Comparison of ENCODE assay signal across 14 cellular contexts in genomic region chr22:23823331-23823791, GRCh38. TPM values are rescaled to one million over a fixed set of nuclear protein-coding genes. Genes with fewer than 3 reads are reported as not detected.
DNase-seq lines count a peak whose midpoint lies in the region; ATAC-seq and TF ChIP-seq lines count a peak whose summit lies in the region.
"Had no signal": no experiment of that assay in that cellular context is flagged by ENCODE, and none has a peak within 500 bp of the region (broad histone marks: within the 10 kb centered on the region; RNA-seq: fewer than 3 reads in every experiment).

No MANE protein-coding gene starts in this region.

- no peak overlapping the region for H3K4me3 Mint-ChIP-seq in activated CD4-positive, alpha-beta memory T cell treated with anti-CD3 and anti-CD28 coated beads, Interleukin-2, amount 10 ng/mL, durations not matched to agents 7 days and 5 days
- no peak overlapping the region for H3K4me3 Mint-ChIP-seq in activated CD4-positive, alpha-beta memory T cell treated with anti-CD3 and anti-CD28 coated beads for 36 hours
- H3K4me3 Mint-ChIP-seq: H9 had no signal

- H3K36me3 ChIP-seq in adrenal gland (replicated peaks in 1 of 2) (peaks cover 0 to 80% of the 10 kb centered on the region in 2 donors), spleen (peaks cover 0 to 100% (median 91%) of the 10 kb centered on the region in 6 donors)

- peak overlapping the region in 2 of 5 donors; percentile 37 to 50 for H3K27ac ChIP-seq in adrenal gland
- no peak overlapping the region for H3K27ac ChIP-seq in spleen
- H3K27ac ChIP-seq: suprapubic skin had no signal

- H3K27me3 ChIP-seq in adrenal gland (no peaks in the 10 kb centered on the region), spleen (replicated peaks in 1 of 7) (no peaks in the 10 kb centered on the region)
- H3K27me3 ChIP-seq: suprapubic skin had no signal

- TF ChIP-seq POLR2A in adrenal gland (IDR thresholded peaks at IDR 0.05) (no peak), spleen (IDR thresholded peaks at IDR 0.05) (no peak)

- no peaks in the 10 kb centered on the region for H3K27me3 Mint-ChIP-seq in activated CD4-positive, alpha-beta memory T cell treated with anti-CD3 and anti-CD28 coated beads, Interleukin-2, amount 10 ng/mL, durations not matched to agents 7 days and 5 days
- H3K27me3 Mint-ChIP-seq in activated CD4-positive, alpha-beta memory T cell treated with anti-CD3 and anti-CD28 coated beads for 36 hours: no peaks in the 10 kb centered on the region

- peaks cover 63% of the 10 kb centered on the region for H3K36me3 Mint-ChIP-seq in activated CD4-positive, alpha-beta memory T cell treated with anti-CD3 and anti-CD28 coated beads, Interleukin-2, amount 10 ng/mL, durations not matched to agents 7 days and 5 days (ENCODE audit: low read depth)
- H3K36me3 Mint-ChIP-seq in activated CD4-positive, alpha-beta memory T cell treated with anti-CD3 and anti-CD28 coated beads for 36 hours: peaks cover 31% of the 10 kb centered on the region

- intact Hi-C loops in activated CD4-positive, alpha-beta memory T cell treated with anti-CD3 and anti-CD28 coated beads for 36 hours (cut with micrococcal nuclease): no loop called here
- intact Hi-C loops in adrenal gland (cut with DNase I): no loop called here
- intact Hi-C loops in left ventricle myocardium superior (cut with micrococcal nuclease): no loop called here
- intact Hi-C loops in spleen (cut with DNase I; ENCODE audit: low total_unique reads): no loop called here

- no peaks in the 10 kb centered on the region for H3K9me3 Mint-ChIP-seq in activated CD4-positive, alpha-beta memory T cell treated with anti-CD3 and anti-CD28 coated beads, Interleukin-2, amount 10 ng/mL, durations not matched to agents 7 days and 5 days
- H3K9me3 Mint-ChIP-seq in activated CD4-positive, alpha-beta memory T cell treated with anti-CD3 and anti-CD28 coated beads for 36 hours: no peaks in the 10 kb centered on the region
- H3K9me3 Mint-ChIP-seq: H9 had no signal

- ATAC-seq in left ventricle myocardium superior: peak; percentile 44
- ATAC-seq in GM18519 (IDR thresholded peaks at IDR 0.05; ENCODE audit: low FRiP score, unreplicated experiment): no peak
- ATAC-seq in GM21526 (IDR thresholded peaks at IDR 0.05; ENCODE audit: low FRiP score, unreplicated experiment): no peak
- ATAC-seq: mucosa of descending colon had no signal

- POLR2A ChIA-PET in activated CD4-positive, alpha-beta memory T cell treated with anti-CD3 and anti-CD28 coated beads, Interleukin-2, amount 10 ng/mL, durations not matched to agents 7 days and 5 days (lab: Charles Lee): no interaction called here
- POLR2A ChIA-PET in activated CD4-positive, alpha-beta memory T cell treated with anti-CD3 and anti-CD28 coated beads for 36 hours (lab: Charles Lee): no interaction called here

- 57 to 71% (median 60%) methylated on average over 13 to 14 of the region's 14 CpGs for WGBS in adrenal gland, 4 donors
- 85 to 95% (median 93%) methylated on average over 7 to 14 of the region's 14 CpGs for WGBS in spleen, 5 donors

- H3K9me3 ChIP-seq in adrenal gland (replicated peaks in 1 of 3): no peaks in the 10 kb centered on the region
- no peaks in the 10 kb centered on the region for H3K9me3 ChIP-seq in spleen
- H3K9me3 ChIP-seq: mucosa of descending colon, suprapubic skin had no signal

- no peak for TF ChIP-seq CTCF in adrenal gland (IDR thresholded peaks at IDR 0.05)
- no peak for TF ChIP-seq CTCF in spleen (IDR thresholded peaks at IDR 0.05 in 8 of 11, conservative IDR thresholded peaks at IDR 0.05 in 3 of 11)

- H3K4me3 ChIP-seq in adrenal gland: no peak overlapping the region
- no peak overlapping the region for H3K4me3 ChIP-seq in spleen
- H3K4me3 ChIP-seq: mucosa of descending colon, suprapubic skin had no signal

- H3K4me1 ChIP-seq in adrenal gland (replicated peaks in 1 of 2) (peaks cover 9 to 27% of the 10 kb centered on the region in 2 donors), spleen (peaks cover 5 to 43% (median 24%) of the 10 kb centered on the region in 6 donors)

- CTCF ChIA-PET in activated CD4-positive, alpha-beta memory T cell treated with anti-CD3 and anti-CD28 coated beads, Interleukin-2, amount 10 ng/mL, durations not matched to agents 7 days and 5 days (lab: Charles Lee): no interaction called here
- CTCF ChIA-PET in activated CD4-positive, alpha-beta memory T cell treated with anti-CD3 and anti-CD28 coated beads for 36 hours (lab: Charles Lee): interaction anchor here (1.4 kb wide), 1 partner anchor 71 kb away, joined by 4 read pairs; the partner anchor contains the start of gene MIF

- peaks cover 51% of the 10 kb centered on the region for H3K4me1 Mint-ChIP-seq in activated CD4-positive, alpha-beta memory T cell treated with anti-CD3 and anti-CD28 coated beads, Interleukin-2, amount 10 ng/mL, durations not matched to agents 7 days and 5 days
- H3K4me1 Mint-ChIP-seq in activated CD4-positive, alpha-beta memory T cell treated with anti-CD3 and anti-CD28 coated beads for 36 hours (ENCODE audit: low read depth): peaks cover 7% of the 10 kb centered on the region

- peak overlapping the region; percentile 22 for H3K27ac Mint-ChIP-seq in activated CD4-positive, alpha-beta memory T cell treated with anti-CD3 and anti-CD28 coated beads, Interleukin-2, amount 10 ng/mL, durations not matched to agents 7 days and 5 days
- no peak overlapping the region for H3K27ac Mint-ChIP-seq in activated CD4-positive, alpha-beta memory T cell treated with anti-CD3 and anti-CD28 coated beads for 36 hours

- no peak for DNase-seq in activated CD4-positive, alpha-beta memory T cell treated with anti-CD3 and anti-CD28 coated beads, Interleukin-2, amount 10 ng/mL, durations not matched to agents 7 days and 5 days
- no peak for DNase-seq in activated CD4-positive, alpha-beta memory T cell treated with anti-CD3 and anti-CD28 coated beads for 36 hours
- DNase-seq in adrenal gland (peak in 5 of 7 donors; percentile 55 to 78 (median 63)), left ventricle myocardium superior (peak; percentile 51), spleen (peak; percentile 31), NCI-H1417 (lab: John Stamatoyannopoulos, UW) (no peak)
- DNase-seq: activated CD4-positive, alpha-beta T cell treated with anti-CD3 and anti-CD28 coated beads, Interleukin-2, amount 50 U/mL, for 1 hour; H9; head of caudate nucleus; stimulated activated CD4-positive, alpha-beta T cell treated with anti-CD3 and anti-CD28 coated beads, Interleukin-15, amount 100 ng/mL, for 24 hours had no signal

RNA-seq across cellular contexts. Expression of gene DERL3, which starts 15.4 kb away (rescaled TPM):
- total RNA-seq in activated CD4-positive, alpha-beta memory T cell treated with anti-CD3 and anti-CD28 coated beads, Interleukin-2, amount 10 ng/mL, durations not matched to agents 7 days and 5 days: 1 to 10 TPM; 7.8 to 8.3 TPM
- total RNA-seq in activated CD4-positive, alpha-beta memory T cell treated with anti-CD3 and anti-CD28 coated beads for 36 hours: 1 to 10 TPM; 8.1 to 9.7 TPM
- 1 to 10 TPM in 5 of 8 donors, under 1 TPM in 2, not detected in 1; 0.36 to 3.7 (median 2.4) TPM for total RNA-seq in adrenal gland
- 1 to 10 TPM; 2.7 to 4.3 (median 3.8) TPM for polyA plus RNA-seq in adrenal gland
- 2.1 TPM for total RNA-seq in left ventricle myocardium superior
- 10 to 100 TPM; 10.2 to 62.8 (median 30.4) TPM for total RNA-seq in spleen
- polyA plus RNA-seq in spleen: 10 to 100 TPM; 16.1 to 18.8 (median 17.9) TPM

RNA-seq across cellular contexts. Expression of gene SLC2A11, which starts 34.3 kb away (rescaled TPM):
- 1 to 10 TPM; 6.5 TPM for total RNA-seq in activated CD4-positive, alpha-beta memory T cell treated with anti-CD3 and anti-CD28 coated beads, Interleukin-2, amount 10 ng/mL, durations not matched to agents 7 days and 5 days
- total RNA-seq in activated CD4-positive, alpha-beta memory T cell treated with anti-CD3 and anti-CD28 coated beads for 36 hours: 1 to 10 TPM; 6.8 to 8.9 TPM
- total RNA-seq in adrenal gland (10 to 100 TPM; 12.8 to 30.0 (median 22.6) TPM), left ventricle myocardium superior (25.3 TPM), spleen (10 to 100 TPM; 12.0 to 21.7 (median 16.9) TPM)
- polyA plus RNA-seq in adrenal gland (10 to 100 TPM; 11.3 to 35.3 (median 18.6) TPM), spleen (10 to 100 TPM; 15.6 to 23.5 (median 16.2) TPM)

RNA-seq across cellular contexts. Expression of gene SMARCB1, which starts 36.6 kb away (rescaled TPM):
- 10 to 100 TPM; 65.6 to 66.9 TPM for total RNA-seq in activated CD4-positive, alpha-beta memory T cell treated with anti-CD3 and anti-CD28 coated beads, Interleukin-2, amount 10 ng/mL, durations not matched to agents 7 days and 5 days
- 10 to 100 TPM; 71.3 to 72.5 TPM for total RNA-seq in activated CD4-positive, alpha-beta memory T cell treated with anti-CD3 and anti-CD28 coated beads for 36 hours
- 10 to 100 TPM; 58.2 to 95.5 (median 78.9) TPM for total RNA-seq in adrenal gland
- 10 to 100 TPM; 41.3 to 77.0 (median 54.9) TPM for polyA plus RNA-seq in adrenal gland
- 48.5 TPM for total RNA-seq in left ventricle myocardium superior
- total RNA-seq in spleen: 100 to 1,000 TPM in 2 of 7 donors, 10 to 100 TPM in 5; 72.8 to 166 (median 84.6) TPM
- 100 to 1,000 TPM in 1 of 3 donors, 10 to 100 TPM in 2; 64.2 to 100 (median 86.9) TPM for polyA plus RNA-seq in spleen

RNA-seq across cellular contexts. Expression of gene MMP11, which starts 50.7 kb away (rescaled TPM):
- total RNA-seq in activated CD4-positive, alpha-beta memory T cell treated with anti-CD3 and anti-CD28 coated beads, Interleukin-2, amount 10 ng/mL, durations not matched to agents 7 days and 5 days: under 1 TPM; 0.20 to 0.28 TPM
- 1 to 10 TPM in 1 of 2 experiments, under 1 TPM in 1; 0.70 to 1.0 TPM for total RNA-seq in activated CD4-positive, alpha-beta memory T cell treated with anti-CD3 and anti-CD28 coated beads for 36 hours
- total RNA-seq in adrenal gland (1 to 10 TPM in 7 of 8 donors, under 1 TPM in 1; 0.88 to 6.2 (median 4.3) TPM), left ventricle myocardium superior (32.3 TPM), spleen (10 to 100 TPM in 1 of 7 donors, 1 to 10 TPM in 5, under 1 TPM in 1; 0.66 to 11.0 (median 3.3) TPM)
- polyA plus RNA-seq in adrenal gland (1 to 10 TPM in 2 of 3 donors, under 1 TPM in 1; 0.44 to 4.3 (median 1.2) TPM), spleen (1 to 10 TPM; 4.4 to 6.8 (median 4.7) TPM)

RNA-seq across cellular contexts. Expression of gene CHCHD10, which starts 55.6 kb away (rescaled TPM):
- total RNA-seq in activated CD4-positive, alpha-beta memory T cell treated with anti-CD3 and anti-CD28 coated beads, Interleukin-2, amount 10 ng/mL, durations not matched to agents 7 days and 5 days: 10 to 100 TPM; 62.4 to 63.2 TPM
- 100 to 1,000 TPM; 144 to 157 TPM for total RNA-seq in activated CD4-positive, alpha-beta memory T cell treated with anti-CD3 and anti-CD28 coated beads for 36 hours
- total RNA-seq in adrenal gland (100 to 1,000 TPM in 4 of 8 donors, 10 to 100 TPM in 3, 1 to 10 TPM in 1; 4.6 to 177 (median 103) TPM), left ventricle myocardium superior (1,571 TPM), spleen (100 to 1,000 TPM in 1 of 7 donors, 10 to 100 TPM in 6; 16.8 to 101 (median 83.4) TPM)
- polyA plus RNA-seq in adrenal gland (100 to 1,000 TPM; 199 to 528 (median 520) TPM), spleen (100 to 1,000 TPM; 117 to 189 (median 167) TPM)

Comparison
In these comparisons a context has a peak if more than half of its experiments do, and no peak if none do; other contexts are left out.
1. DNase-seq: peak in adrenal gland (5 of 7), left ventricle myocardium superior (single experiment) and spleen (single experiment); none in activated CD4-positive, alpha-beta memory T cell treated with anti-CD3 and anti-CD28 coated beads, Interleukin-2, amount 10 ng/mL, durations not matched to agents 7 days and 5 days (single experiment), activated CD4-positive, alpha-beta memory T cell treated with anti-CD3 and anti-CD28 coated beads for 36 hours (single experiment) and NCI-H1417 (0 of 3).